Comparison of ENCODE assay signal across 20 cellular contexts in the genomic region with DNA sequence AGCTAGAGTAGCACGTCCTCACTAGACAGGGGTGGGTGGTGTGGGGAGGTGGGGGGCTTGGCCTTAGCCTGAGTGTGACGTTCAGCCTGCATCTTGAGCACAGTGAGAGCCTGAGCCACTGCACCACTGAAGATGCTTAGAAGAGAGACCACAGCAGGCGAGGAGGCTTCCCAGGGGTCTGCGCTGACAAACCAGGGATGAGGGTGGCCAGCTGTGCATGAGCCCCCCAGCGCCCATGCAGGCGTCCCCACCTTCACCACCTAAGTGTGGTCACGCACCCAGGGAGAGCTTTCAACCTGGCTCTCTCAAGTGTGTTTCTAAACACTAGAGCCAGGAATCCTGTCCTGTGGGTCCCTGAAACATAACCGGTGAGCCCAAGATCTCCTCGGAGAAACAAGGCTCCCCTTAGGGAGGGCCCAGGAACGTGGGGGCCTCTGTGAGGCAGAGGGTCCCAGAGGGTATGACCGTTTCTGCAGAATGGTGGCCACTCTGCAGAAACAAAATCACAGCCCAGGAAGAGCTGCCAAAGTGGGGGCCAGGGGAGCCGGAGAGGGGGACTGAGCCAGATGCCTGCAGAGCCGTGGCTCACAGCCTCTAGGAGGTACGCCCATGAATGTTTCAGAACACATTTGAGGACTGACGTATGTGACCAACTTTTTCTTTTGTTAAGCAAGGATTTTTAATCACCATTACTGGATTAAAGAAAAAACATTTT.
A peak's percentile ranks its signal among the peaks of the same experiment; 100 is the strongest.
DNase-seq lines count a peak whose midpoint lies in the region; ATAC-seq and TF ChIP-seq lines count a peak whose summit lies in the region.
"Had no signal": no experiment of that assay in that cellular context is flagged by ENCODE, and none has a peak within 500 bp of the region (broad histone marks: within the 10 kb centered on the region; RNA-seq: fewer than 3 reads in every experiment).

No MANE protein-coding gene starts in this region.

- no peak for TF ChIP-seq CTCF in RWPE2 (IDR thresholded peaks at IDR 0.05; ENCODE audit: poor library complexity, severe bottlenecking)
- TF ChIP-seq CTCF in glutamatergic neuron (IDR thresholded peaks at IDR 0.05; ENCODE audit: partially characterized antibody, unreplicated experiment) = no peak
- no peak for TF ChIP-seq CTCF in GM10248 (IDR thresholded peaks at IDR 0.05; ENCODE audit: control extremely low read depth, extremely low read depth, low read depth, missing control alignments)

- CTCF ChIA-PET in GM10248 (lab: Yijun Ruan, JAX) = no interaction called here

- no peak overlapping the region for H2AFZ ChIP-seq in GM23248

- H3K27ac Mint-ChIP-seq in glutamatergic neuron (ENCODE audit: unreplicated experiment) = no peak overlapping the region
- H3K27ac Mint-ChIP-seq: CD4-positive, CD25-positive, alpha-beta regulatory T cell had no signal

- peak overlapping the region; percentile 96 for H3K9ac ChIP-seq in GM23248
- H3K9ac ChIP-seq: BLaER1, SK-N-SH had no signal

- H3K27me3 Mint-ChIP-seq in glutamatergic neuron (ENCODE audit: unreplicated experiment) = peaks cover 3% of the 10 kb centered on the region

- peak overlapping the region; percentile 93 for H3K4me2 ChIP-seq in GM23248 (ENCODE audit: unreplicated experiment)
- H3K4me2 ChIP-seq: BLaER1, SK-N-SH had no signal

- H3K9me2 ChIP-seq in GM23248 (ENCODE audit: insufficient read depth) = no peaks in the 10 kb centered on the region
- H3K9me2 ChIP-seq: SK-N-SH had no signal

- H3K4me3 ChIP-seq in GM23248 = no peak overlapping the region
- no peak overlapping the region for H3K4me3 ChIP-seq in RWPE2 (ENCODE audit: severe bottlenecking)
- H3K4me3 ChIP-seq: BLaER1 had no signal

- no peaks in the 10 kb centered on the region for H3K4me1 Mint-ChIP-seq in glutamatergic neuron (ENCODE audit: low read depth, unreplicated experiment)

- H3K9me3 Mint-ChIP-seq in glutamatergic neuron (ENCODE audit: unreplicated experiment) = peaks cover 3% of the 10 kb centered on the region
- H3K9me3 Mint-ChIP-seq: CD4-positive, CD25-positive, alpha-beta regulatory T cell had no signal

- no peak for ATAC-seq in RWPE2 (ENCODE audit: low read depth)
- no peak for ATAC-seq in HG02571 (IDR thresholded peaks at IDR 0.05; ENCODE audit: unreplicated experiment)
- ATAC-seq in GM21367 (IDR thresholded peaks at IDR 0.05; ENCODE audit: unreplicated experiment) = no peak
- ATAC-seq: HCT116, Panc1 had no signal

- H3K36me3 Mint-ChIP-seq in glutamatergic neuron (ENCODE audit: unreplicated experiment) = peaks cover 4% of the 10 kb centered on the region
- H3K36me3 Mint-ChIP-seq: CD4-positive, CD25-positive, alpha-beta regulatory T cell had no signal

- H3K9me3 ChIP-seq in GM23248 (ENCODE audit: low read depth) = no peaks in the 10 kb centered on the region
- H3K9me3 ChIP-seq in RWPE2 (ENCODE audit: severe bottlenecking) = no peaks in the 10 kb centered on the region
- H3K9me3 ChIP-seq: BLaER1, SK-N-SH had no signal

- no peak overlapping the region for H3K4me3 Mint-ChIP-seq in glutamatergic neuron (ENCODE audit: unreplicated experiment)
- H3K4me3 Mint-ChIP-seq: CD4-positive, CD25-positive, alpha-beta regulatory T cell had no signal

- H3F3A ChIP-seq in GM23248 (ENCODE audit: insufficient read depth) = no peaks in the 10 kb centered on the region

- intact Hi-C loops in posterior vena cava (cut with DNase I) = no loop called here

- no peak for DNase-seq in GM23248
- no peak for DNase-seq in RWPE2 (ENCODE audit: low spot score)
- peak; percentile 1 for DNase-seq in glutamatergic neuron
- peak; percentile 72 for DNase-seq in posterior vena cava (ENCODE audit: low spot score)
- no peak for DNase-seq in GM10248 (ENCODE audit: extremely low spot score)
- DNase-seq in kidney tubule cell (ENCODE audit: low spot score) = no peak
- DNase-seq: CD4-positive, CD25-positive, alpha-beta regulatory T cell; DMS153; KG1; MM.1S; NCI-H1694; NCI-H2029 treated with DMSO at 0.1 percent for 48 hours; NCI-H2227 treated with DMSO at 0.1 percent for 48 hours; SK-N-SH; SW 1271 had no signal

- H3K36me3 ChIP-seq in GM23248 (ENCODE audit: low read depth) (no peaks in the 10 kb centered on the region), RWPE2 (ENCODE audit: low read depth) (no peaks in the 10 kb centered on the region)
- H3K36me3 ChIP-seq: BLaER1 had no signal

- no peaks in the 10 kb centered on the region for H3K27me3 ChIP-seq in GM23248 (replicated peaks; ENCODE audit: insufficient read depth)
- no peaks in the 10 kb centered on the region for H3K27me3 ChIP-seq in RWPE2 (ENCODE audit: insufficient read depth, poor library complexity, severe bottlenecking)
- H3K27me3 ChIP-seq: BLaER1 had no signal

- no peaks in the 10 kb centered on the region; the same call in 1 of the 2 replicates for H3K79me2 ChIP-seq in GM23248 (ENCODE audit: insufficient read depth)

- peak overlapping the region; percentile 79 for H3K27ac ChIP-seq in GM23248
- peak overlapping the region; percentile 49 for H3K27ac ChIP-seq in RWPE2 (ENCODE audit: poor library complexity, severe bottlenecking)
- H3K27ac ChIP-seq: BLaER1 had no signal

- POLR2A ChIA-PET in GM10248 (lab: Yijun Ruan, JAX) = no interaction called here

- 85 to 89% methylated on average over 15 of the region's 15 CpGs for WGBS in GM23248 (ENCODE audit: low coverage in 1 of 2, low lambda C conversion rate in 2 of 2, missing lambda C conversion rate in 2 of 2), 2 experiments

- in situ Hi-C loops in GM23248 (cut with MboI) = no loop called here

- no peaks in the 10 kb centered on the region for H4K20me1 ChIP-seq in GM23248 (ENCODE audit: insufficient read depth)
- H4K20me1 ChIP-seq: BLaER1 had no signal

- peaks cover 22% of the 10 kb centered on the region for H3K4me1 ChIP-seq in GM23248 (ENCODE audit: insufficient read depth)
- peaks cover 12% of the 10 kb centered on the region for H3K4me1 ChIP-seq in RWPE2 (ENCODE audit: insufficient read depth, poor library complexity, severe bottlenecking)

Comparison
In these comparisons a context has a peak if more than half of its experiments do, and no peak if none do; other contexts are left out.
1. DNase-seq: peak in glutamatergic neuron (single experiment) and posterior vena cava (single experiment); none in GM23248 (single experiment), RWPE2 (single experiment), GM10248 (single experiment) and kidney tubule cell (single experiment).